Comparison of ENCODE assay signal across 1 cellular context in genomic region chr21:43782741-43783700, GRCh38.
TF ChIP-seq lines count a peak whose summit lies in the region.

No MANE protein-coding gene starts in this region.

TF ChIP-seq in HepG2, 621 proteins besides CTCF, POLR2A, EP300 and RAD21 (continued from another document and continues in another):
- TF ChIP-seq, protein P1, sequence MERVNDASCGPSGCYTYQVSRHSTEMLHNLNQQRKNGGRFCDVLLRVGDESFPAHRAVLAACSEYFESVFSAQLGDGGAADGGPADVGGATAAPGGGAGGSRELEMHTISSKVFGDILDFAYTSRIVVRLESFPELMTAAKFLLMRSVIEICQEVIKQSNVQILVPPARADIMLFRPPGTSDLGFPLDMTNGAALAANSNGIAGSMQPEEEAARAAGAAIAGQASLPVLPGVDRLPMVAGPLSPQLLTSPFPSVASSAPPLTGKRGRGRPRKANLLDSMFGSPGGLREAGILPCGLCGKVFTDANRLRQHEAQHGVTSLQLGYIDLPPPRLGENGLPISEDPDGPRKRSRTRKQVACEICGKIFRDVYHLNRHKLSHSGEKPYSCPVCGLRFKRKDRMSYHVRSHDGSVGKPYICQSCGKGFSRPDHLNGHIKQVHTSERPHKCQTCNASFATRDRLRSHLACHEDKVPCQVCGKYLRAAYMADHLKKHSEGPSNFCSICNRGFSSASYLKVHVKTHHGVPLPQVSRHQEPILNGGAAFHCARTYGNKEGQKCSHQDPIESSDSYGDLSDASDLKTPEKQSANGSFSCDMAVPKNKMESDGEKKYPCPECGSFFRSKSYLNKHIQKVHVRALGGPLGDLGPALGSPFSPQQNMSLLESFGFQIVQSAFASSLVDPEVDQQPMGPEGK (CRISPR knock-in tag; IDR thresholded peaks at IDR 0.05), result peak; percentile 41
- TF ChIP-seq HMGA1 (CRISPR knock-in tag; conservative IDR thresholded peaks at IDR 0.05), result no peak
- no peak for TF ChIP-seq MNT (IDR thresholded peaks at IDR 0.05)
- TF ChIP-seq ZMAT5 (CRISPR knock-in tag; IDR thresholded peaks at IDR 0.05; ENCODE audit: borderline replicate concordance, low read depth), result no peak
- TF ChIP-seq GATAD2A (CRISPR knock-in tag; IDR thresholded peaks at IDR 0.05), result peak; percentile 97
- no peak for TF ChIP-seq IRF1 (CRISPR knock-in tag; IDR thresholded peaks at IDR 0.05; ENCODE audit: low read depth)
- no peak for TF ChIP-seq ZNF142 (CRISPR knock-in tag; IDR thresholded peaks at IDR 0.05)
- no peak for TF ChIP-seq ZBTB44 (CRISPR knock-in tag; IDR thresholded peaks at IDR 0.05)
- peak; percentile 91; the same call in 1 of the 2 replicates for TF ChIP-seq ZNF670 (CRISPR knock-in tag; IDR thresholded peaks at IDR 0.05; ENCODE audit: borderline replicate concordance)
- TF ChIP-seq GMEB2 (CRISPR knock-in tag; IDR thresholded peaks at IDR 0.05; ENCODE audit: low read depth), result no peak
- TF ChIP-seq EZH2 (conservative IDR thresholded peaks at IDR 0.05; ENCODE audit: low read depth, low read length), result no peak
- TF ChIP-seq, protein P2, sequence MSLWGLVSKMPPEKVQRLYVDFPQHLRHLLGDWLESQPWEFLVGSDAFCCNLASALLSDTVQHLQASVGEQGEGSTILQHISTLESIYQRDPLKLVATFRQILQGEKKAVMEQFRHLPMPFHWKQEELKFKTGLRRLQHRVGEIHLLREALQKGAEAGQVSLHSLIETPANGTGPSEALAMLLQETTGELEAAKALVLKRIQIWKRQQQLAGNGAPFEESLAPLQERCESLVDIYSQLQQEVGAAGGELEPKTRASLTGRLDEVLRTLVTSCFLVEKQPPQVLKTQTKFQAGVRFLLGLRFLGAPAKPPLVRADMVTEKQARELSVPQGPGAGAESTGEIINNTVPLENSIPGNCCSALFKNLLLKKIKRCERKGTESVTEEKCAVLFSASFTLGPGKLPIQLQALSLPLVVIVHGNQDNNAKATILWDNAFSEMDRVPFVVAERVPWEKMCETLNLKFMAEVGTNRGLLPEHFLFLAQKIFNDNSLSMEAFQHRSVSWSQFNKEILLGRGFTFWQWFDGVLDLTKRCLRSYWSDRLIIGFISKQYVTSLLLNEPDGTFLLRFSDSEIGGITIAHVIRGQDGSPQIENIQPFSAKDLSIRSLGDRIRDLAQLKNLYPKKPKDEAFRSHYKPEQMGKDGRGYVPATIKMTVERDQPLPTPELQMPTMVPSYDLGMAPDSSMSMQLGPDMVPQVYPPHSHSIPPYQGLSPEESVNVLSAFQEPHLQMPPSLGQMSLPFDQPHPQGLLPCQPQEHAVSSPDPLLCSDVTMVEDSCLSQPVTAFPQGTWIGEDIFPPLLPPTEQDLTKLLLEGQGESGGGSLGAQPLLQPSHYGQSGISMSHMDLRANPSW (CRISPR knock-in tag; IDR thresholded peaks at IDR 0.05; ENCODE audit: borderline replicate concordance), result no peak
- TF ChIP-seq NR2F1 (CRISPR knock-in tag; IDR thresholded peaks at IDR 0.05), result no peak
- peak; percentile 80; the same call in 1 of the 2 replicates for TF ChIP-seq ZNF598 (CRISPR knock-in tag; IDR thresholded peaks at IDR 0.05; ENCODE audit: borderline replicate concordance)
- TF ChIP-seq ZNF569 (CRISPR knock-in tag; IDR thresholded peaks at IDR 0.05; ENCODE audit: borderline replicate concordance), result no peak; the same call in 1 of the 2 replicates
- no peak for TF ChIP-seq CCAR2 (optimal IDR thresholded peaks at IDR 0.05; ENCODE audit: low read depth, low read length)
- no peak for TF ChIP-seq ZFP90 (CRISPR knock-in tag; IDR thresholded peaks at IDR 0.05; ENCODE audit: borderline replicate concordance)
- TF ChIP-seq ELK4 (CRISPR knock-in tag; IDR thresholded peaks at IDR 0.05; ENCODE audit: borderline replicate concordance), result no peak
- peak; percentile 69; the same call in 1 of the 2 replicates for TF ChIP-seq ZNF619 (CRISPR knock-in tag; IDR thresholded peaks at IDR 0.05)
- TF ChIP-seq, protein P3, sequence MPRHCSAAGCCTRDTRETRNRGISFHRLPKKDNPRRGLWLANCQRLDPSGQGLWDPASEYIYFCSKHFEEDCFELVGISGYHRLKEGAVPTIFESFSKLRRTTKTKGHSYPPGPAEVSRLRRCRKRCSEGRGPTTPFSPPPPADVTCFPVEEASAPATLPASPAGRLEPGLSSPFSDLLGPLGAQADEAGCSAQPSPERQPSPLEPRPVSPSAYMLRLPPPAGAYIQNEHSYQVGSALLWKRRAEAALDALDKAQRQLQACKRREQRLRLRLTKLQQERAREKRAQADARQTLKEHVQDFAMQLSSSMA (CRISPR knock-in tag; IDR thresholded peaks at IDR 0.05), result no peak
- TF ChIP-seq MAFF (IDR thresholded peaks at IDR 0.05; ENCODE audit: low read depth, low read length), result peak; percentile 90
- TF ChIP-seq HNF4A (CRISPR knock-in tag; IDR thresholded peaks at IDR 0.05), result peak; percentile 79
- no peak; the same call in 1 of the 2 replicates for TF ChIP-seq ZNF274 (CRISPR knock-in tag; IDR thresholded peaks at IDR 0.05)
- peak; percentile 33; the same call in 1 of the 2 replicates for TF ChIP-seq ZNF224 (CRISPR knock-in tag; IDR thresholded peaks at IDR 0.05)
- no peak for TF ChIP-seq ZBTB1 (CRISPR knock-in tag; IDR thresholded peaks at IDR 0.05; ENCODE audit: borderline replicate concordance)
- no peak for TF ChIP-seq ZUFSP (CRISPR knock-in tag; IDR thresholded peaks at IDR 0.05; ENCODE audit: borderline replicate concordance)
- no peak for TF ChIP-seq TCF12 (IDR thresholded peaks at IDR 0.05)
- peak; percentile 94; the same call in 1 of the 2 replicates for TF ChIP-seq TCF12 (CRISPR knock-in tag; IDR thresholded peaks at IDR 0.05)
- no peak for TF ChIP-seq ZNF468 (CRISPR knock-in tag; IDR thresholded peaks at IDR 0.05)
- peak; percentile 66; the same call in 1 of the 2 replicates for TF ChIP-seq YEATS2 (CRISPR knock-in tag; IDR thresholded peaks at IDR 0.05; ENCODE audit: borderline replicate concordance)
- no peak for TF ChIP-seq TBX3 (IDR thresholded peaks at IDR 0.05; ENCODE audit: borderline replicate concordance)
- peak; percentile 58; the same call in 1 of the 2 replicates for TF ChIP-seq ZBTB26 (CRISPR knock-in tag; IDR thresholded peaks at IDR 0.05; ENCODE audit: borderline replicate concordance)
- TF ChIP-seq HOXA3 (CRISPR knock-in tag; IDR thresholded peaks at IDR 0.05), result peak; percentile 84; the same call in 1 of the 2 replicates
